Comparison of ENCODE assay signal across 11 cellular contexts in genomic region chr20:33531047-33531877, GRCh38. TPM values are rescaled to one million over a fixed set of nuclear protein-coding genes. Genes with fewer than 3 reads are reported as not detected.
DNase-seq lines count a peak whose midpoint lies in the region; ATAC-seq and TF ChIP-seq lines count a peak whose summit lies in the region.
"Had no signal": no experiment of that assay in that cellular context is flagged by ENCODE, and none has a peak within 500 bp of the region (broad histone marks: within the 10 kb centered on the region; RNA-seq: fewer than 3 reads in every experiment).

No MANE protein-coding gene starts in this region.

- H3K27ac Mint-ChIP-seq in T-helper 17 cell: peak overlapping the region; percentile 69
- H3K27ac Mint-ChIP-seq: activated naive CD8-positive, alpha-beta T cell treated with anti-CD3 and anti-CD28 coated beads, Interleukin-2, amount 10 ng/mL, durations not matched to agents 7 days and 5 days had no signal

- DNase-seq in HAP-1 (ENCODE audit: low spot score in 2 of 2) (peak; percentile 38 to 53), T-helper 17 cell (no peak), foreskin melanocyte (peak; percentile 37), retinal pigment epithelial cell (ENCODE audit: low read depth) (peak; percentile 15), middle frontal gyrus (ENCODE audit: extremely low spot score, low spot score) (no peak), MV-4-11 (lab: John Stamatoyannopoulos, UW) (no peak)
- DNase-seq: activated naive CD8-positive, alpha-beta T cell treated with anti-CD3 and anti-CD28 coated beads, Interleukin-2, amount 10 ng/mL, durations not matched to agents 7 days and 5 days had no signal

- no peaks in the 10 kb centered on the region for H3K27me3 Mint-ChIP-seq in T-helper 17 cell
- H3K27me3 Mint-ChIP-seq: activated naive CD8-positive, alpha-beta T cell treated with anti-CD3 and anti-CD28 coated beads, Interleukin-2, amount 10 ng/mL, durations not matched to agents 7 days and 5 days had no signal

- no peak for TF ChIP-seq CTCF in retinal pigment epithelial cell (conservative IDR thresholded peaks at IDR 0.05; ENCODE audit: low read depth, low read length)

- no peaks in the 10 kb centered on the region for H3K36me3 ChIP-seq in HAP-1 (replicated peaks)
- H3K36me3 ChIP-seq: thoracic aorta had no signal

- peaks cover 24% of the 10 kb centered on the region for H3K4me1 Mint-ChIP-seq in T-helper 17 cell

- no peak for ATAC-seq in T-helper 17 cell
- no peak for ATAC-seq in HG03108 (IDR thresholded peaks at IDR 0.05; ENCODE audit: unreplicated experiment)
- ATAC-seq in HG02623 (IDR thresholded peaks at IDR 0.05; ENCODE audit: unreplicated experiment): no peak
- ATAC-seq: Panc1 had no signal

- in situ Hi-C loops in HAP-1 (cut with MboI; ENCODE audit: low sequenced_read_pairs): no loop called here

- no peaks in the 10 kb centered on the region for H3K9me3 ChIP-seq in HAP-1
- H3K9me3 ChIP-seq in T-helper 17 cell (ENCODE audit: control insufficient read depth, low read length, poor library complexity, severe bottlenecking): no peaks in the 10 kb centered on the region
- H3K9me3 ChIP-seq: thoracic aorta had no signal

- peaks cover 28% of the 10 kb centered on the region for H3K4me1 ChIP-seq in HAP-1

- H3K4me3 ChIP-seq in HAP-1 (no peak overlapping the region), retinal pigment epithelial cell (ENCODE audit: low read length) (no peak overlapping the region)
- H3K4me3 ChIP-seq: thoracic aorta had no signal

- no peak overlapping the region for H3K4me3 Mint-ChIP-seq in T-helper 17 cell
- H3K4me3 Mint-ChIP-seq: activated naive CD8-positive, alpha-beta T cell treated with anti-CD3 and anti-CD28 coated beads, Interleukin-2, amount 10 ng/mL, durations not matched to agents 7 days and 5 days had no signal

- H3K36me3 Mint-ChIP-seq in T-helper 17 cell (ENCODE audit: low read depth): no peaks in the 10 kb centered on the region

- H3K27me3 ChIP-seq in HAP-1 (ENCODE audit: low read depth): no peaks in the 10 kb centered on the region

RNA-seq across cellular contexts. Expression of gene CBFA2T2, which starts 41.4 kb away (rescaled TPM):
- total RNA-seq in T-helper 17 cell: 10 to 100 TPM; 26.6 to 29.5 TPM

Comparison
In these comparisons a context has a peak if more than half of its experiments do, and no peak if none do; other contexts are left out.
1. DNase-seq: peak in HAP-1 (2 of 2), foreskin melanocyte (single experiment) and retinal pigment epithelial cell (single experiment); none in T-helper 17 cell (0 of 3), middle frontal gyrus (single experiment) and MV-4-11 (single experiment).